ENCODE assay signal across 8 cellular contexts in the genomic region with DNA sequence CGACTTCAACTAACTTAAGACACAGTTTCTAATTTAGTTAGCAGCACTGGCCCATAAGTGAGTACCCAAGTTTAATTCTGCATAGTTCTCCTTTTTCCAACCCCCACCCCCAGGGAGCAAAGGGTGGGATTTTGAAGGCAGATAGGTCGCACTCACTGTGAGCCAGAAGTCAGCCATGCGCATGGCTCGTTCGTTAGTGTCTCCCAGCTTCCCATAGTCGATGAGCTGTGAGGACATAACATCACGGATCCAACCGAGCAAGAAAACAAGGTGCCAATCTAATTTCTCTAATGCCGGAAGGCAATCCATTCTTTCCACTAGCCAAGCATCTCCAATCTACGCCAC. TPM values are rescaled to one million over a fixed set of nuclear protein-coding genes. Genes with fewer than 3 reads are reported as not detected.
DNase-seq lines count a peak whose midpoint lies in the region; ATAC-seq and TF ChIP-seq lines count a peak whose summit lies in the region.

No MANE protein-coding gene starts in this region.

- no peak for TF ChIP-seq CTCF in Calu3 (IDR thresholded peaks at IDR 0.05; ENCODE audit: unreplicated experiment)

- BruUV-seq in Calu3 (replicated peaks; lab: Mats Ljungman, UMichigan), result TSS peak; percentile 84

- peaks cover 4% of the 10 kb centered on the region for H3K4me1 ChIP-seq in iPS-18a (ENCODE audit: control insufficient read depth, low read depth, low read length)

- no peaks in the 10 kb centered on the region for H3K27me3 ChIP-seq in iPS-18a (ENCODE audit: control insufficient read depth, insufficient read depth, low read length)

- CTCF ChIA-PET in Calu3 (lab: Charles Lee), result interaction anchor here (1.2 to 1.3 kb wide), 3 partner anchors 71 to 303 kb away, joined by 5 to 18 read pairs (median 9); a partner anchor contains a TSS

- peak overlapping the region; percentile 68 for H3K27ac Mint-ChIP-seq in Calu3 (ENCODE audit: unreplicated experiment)
- peak overlapping the region; percentile 98 for H3K27ac Mint-ChIP-seq in activated T-helper 2 cell treated with anti-CD3 and anti-CD28 coated beads, Interferon-gamma antibody, Interleukin-2, Interleukin-4, amounts not matched to agents 10 μg/mL and 5 μg/mL and 100 μg/mL, durations not matched to agents 14 hours and 24 hours and 36 hours
- H3K27ac Mint-ChIP-seq in stimulated activated naive CD8-positive, alpha-beta T cell treated with anti-CD3 and anti-CD28 coated beads, Interleukin-15, amount 100 ng/mL, for 72 hours, result peak overlapping the region; percentile 99

- H3K36me3 ChIP-seq in iPS-18a (ENCODE audit: control insufficient read depth, low read depth, low read length), result peaks cover 14% of the 10 kb centered on the region

- intact Hi-C loops in Calu3 (cut with micrococcal nuclease; ENCODE audit: unreplicated experiment), result loop anchor here (2.0 kb wide), 1 partner anchor 70 kb away; a partner anchor contains a TSS
- intact Hi-C loops in activated T-helper 2 cell treated with anti-CD3 and anti-CD28 coated beads, Interferon-gamma antibody, Interleukin-2, Interleukin-4, amounts not matched to agents 10 μg/mL and 5 μg/mL and 100 μg/mL, durations not matched to agents 14 hours and 24 hours and 36 hours (cut with micrococcal nuclease), result loop anchor here (5.0 to 10.0 kb wide), 2 partner anchors 65 to 268 kb away; a partner anchor contains a TSS

- DNase-seq in Calu3 (no peak), foreskin melanocyte (no peak), NCI-H1417 treated with DMSO at 0.1 percent for 48 hours (lab: John Stamatoyannopoulos, UW) (no peak), NCI-H128 (lab: John Stamatoyannopoulos, UW; ENCODE audit: unreplicated experiment) (no peak)
- DNase-seq in activated T-helper 2 cell treated with anti-CD3 and anti-CD28 coated beads, Interferon-gamma antibody, Interleukin-2, Interleukin-4, amounts not matched to agents 10 μg/mL and 5 μg/mL and 100 μg/mL, durations not matched to agents 14 hours and 24 hours and 36 hours (ENCODE audit: low spot score), result no peak
- no peak for DNase-seq in stimulated activated naive CD8-positive, alpha-beta T cell treated with anti-CD3 and anti-CD28 coated beads, Interleukin-15, amount 100 ng/mL, for 72 hours

- peak; percentile 3 for ATAC-seq in HG02938 (IDR thresholded peaks at IDR 0.05; ENCODE audit: unreplicated experiment)
- ATAC-seq in stimulated activated naive CD8-positive, alpha-beta T cell treated with anti-CD3 and anti-CD28 coated beads, Interleukin-15, amount 100 ng/mL, for 72 hours, result no peak

- H3K36me3 Mint-ChIP-seq in Calu3 (ENCODE audit: insufficient read depth, unreplicated experiment), result peaks cover 27% of the 10 kb centered on the region
- peaks cover 43% of the 10 kb centered on the region for H3K36me3 Mint-ChIP-seq in activated T-helper 2 cell treated with anti-CD3 and anti-CD28 coated beads, Interferon-gamma antibody, Interleukin-2, Interleukin-4, amounts not matched to agents 10 μg/mL and 5 μg/mL and 100 μg/mL, durations not matched to agents 14 hours and 24 hours and 36 hours (ENCODE audit: low read depth)

- H3K27ac ChIP-seq in iPS-18a (ENCODE audit: low read length), result peak overlapping the region; percentile 77

- no peaks in the 10 kb centered on the region for H3K9me3 ChIP-seq in iPS-18a (ENCODE audit: control insufficient read depth, low read depth, low read length)

- H3K9me3 Mint-ChIP-seq in Calu3 (ENCODE audit: low read depth, unreplicated experiment), result no peaks in the 10 kb centered on the region
- no peaks in the 10 kb centered on the region for H3K9me3 Mint-ChIP-seq in activated T-helper 2 cell treated with anti-CD3 and anti-CD28 coated beads, Interferon-gamma antibody, Interleukin-2, Interleukin-4, amounts not matched to agents 10 μg/mL and 5 μg/mL and 100 μg/mL, durations not matched to agents 14 hours and 24 hours and 36 hours
- no peaks in the 10 kb centered on the region for H3K9me3 Mint-ChIP-seq in stimulated activated naive CD8-positive, alpha-beta T cell treated with anti-CD3 and anti-CD28 coated beads, Interleukin-15, amount 100 ng/mL, for 72 hours

- peaks cover 22% of the 10 kb centered on the region for H3K27me3 Mint-ChIP-seq in Calu3 (ENCODE audit: unreplicated experiment)
- H3K27me3 Mint-ChIP-seq in activated T-helper 2 cell treated with anti-CD3 and anti-CD28 coated beads, Interferon-gamma antibody, Interleukin-2, Interleukin-4, amounts not matched to agents 10 μg/mL and 5 μg/mL and 100 μg/mL, durations not matched to agents 14 hours and 24 hours and 36 hours (ENCODE audit: low read depth), result no peaks in the 10 kb centered on the region
- H3K27me3 Mint-ChIP-seq in stimulated activated naive CD8-positive, alpha-beta T cell treated with anti-CD3 and anti-CD28 coated beads, Interleukin-15, amount 100 ng/mL, for 72 hours, result no peaks in the 10 kb centered on the region

- H3K4me1 Mint-ChIP-seq in Calu3 (ENCODE audit: low read depth, unreplicated experiment), result no peaks in the 10 kb centered on the region
- H3K4me1 Mint-ChIP-seq in activated T-helper 2 cell treated with anti-CD3 and anti-CD28 coated beads, Interferon-gamma antibody, Interleukin-2, Interleukin-4, amounts not matched to agents 10 μg/mL and 5 μg/mL and 100 μg/mL, durations not matched to agents 14 hours and 24 hours and 36 hours (ENCODE audit: low read depth), result peaks cover 19% of the 10 kb centered on the region
- H3K4me1 Mint-ChIP-seq in stimulated activated naive CD8-positive, alpha-beta T cell treated with anti-CD3 and anti-CD28 coated beads, Interleukin-15, amount 100 ng/mL, for 72 hours, result peaks cover 51% of the 10 kb centered on the region

- peak overlapping the region; percentile 96 for H3K9ac ChIP-seq in iPS-18a (ENCODE audit: low read length)

- peak overlapping the region; percentile 91 for H3K4me3 ChIP-seq in iPS-18a (ENCODE audit: low read length)

- H3K4me3 Mint-ChIP-seq in Calu3 (ENCODE audit: low read depth, unreplicated experiment), result peak overlapping the region; percentile 99
- H3K4me3 Mint-ChIP-seq in activated T-helper 2 cell treated with anti-CD3 and anti-CD28 coated beads, Interferon-gamma antibody, Interleukin-2, Interleukin-4, amounts not matched to agents 10 μg/mL and 5 μg/mL and 100 μg/mL, durations not matched to agents 14 hours and 24 hours and 36 hours (ENCODE audit: low read depth), result peak overlapping the region; percentile 97
- H3K4me3 Mint-ChIP-seq in stimulated activated naive CD8-positive, alpha-beta T cell treated with anti-CD3 and anti-CD28 coated beads, Interleukin-15, amount 100 ng/mL, for 72 hours, result peak overlapping the region; percentile 97 to 99

RNA-seq across cellular contexts. Expression of a gene that starts 0.6 kb away (rescaled TPM):
- total RNA-seq in Calu3 (2022), result 78.2 and 84.0 TPM in 2 replicates
- total RNA-seq in activated T-helper 2 cell treated with anti-CD3 and anti-CD28 coated beads, Interferon-gamma antibody, Interleukin-2, Interleukin-4, amounts not matched to agents 10 μg/mL and 5 μg/mL and 100 μg/mL, durations not matched to agents 14 hours and 24 hours and 36 hours, result 103 and 108 TPM in 2 replicates

RNA-seq across cellular contexts. Expression of a gene that starts 27.0 kb away (rescaled TPM):
- total RNA-seq in Calu3 (2022), result 0.02 TPM in 1 of 2 replicates, not detected in the other
- total RNA-seq in activated T-helper 2 cell treated with anti-CD3 and anti-CD28 coated beads, Interferon-gamma antibody, Interleukin-2, Interleukin-4, amounts not matched to agents 10 μg/mL and 5 μg/mL and 100 μg/mL, durations not matched to agents 14 hours and 24 hours and 36 hours, result 0.51 and 0.57 TPM in 2 replicates
